Comparison of ENCODE assay signal across 38 cellular contexts in the genomic region with DNA sequence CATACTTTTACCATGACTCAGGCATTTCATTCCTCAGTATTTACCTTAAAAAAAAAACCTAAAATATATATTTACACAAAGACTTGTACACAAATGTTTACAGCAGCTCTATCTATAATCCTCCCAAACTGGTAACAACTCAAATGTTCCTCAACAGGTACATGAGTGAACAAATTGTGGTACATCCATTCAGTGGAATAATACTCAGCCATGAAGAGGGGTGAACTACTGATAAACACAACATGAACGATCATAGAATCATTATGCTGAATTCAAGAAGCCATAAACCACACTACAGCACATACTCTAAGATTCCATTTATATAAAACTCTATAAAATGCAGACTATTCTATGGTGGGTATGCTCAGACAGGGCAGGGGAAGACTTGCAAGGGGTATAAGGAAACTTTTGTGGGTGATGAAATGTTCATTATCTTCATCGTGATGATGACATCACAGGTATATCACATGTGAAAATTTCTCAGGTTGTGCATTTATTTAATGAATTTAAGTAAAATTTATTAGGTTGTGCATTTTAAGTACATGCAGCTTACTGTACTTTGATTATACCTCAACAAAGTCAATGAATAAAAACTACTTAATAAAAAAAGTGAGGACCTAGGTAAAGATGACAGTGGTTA. TPM values are rescaled to one million over a fixed set of nuclear protein-coding genes. Genes with fewer than 3 reads are reported as not detected.
"Had no signal": no experiment of that assay in that cellular context is flagged by ENCODE, and none has a peak within 500 bp of the region (broad histone marks: within the 10 kb centered on the region; RNA-seq: fewer than 3 reads in every experiment).

No MANE protein-coding gene starts in this region.

- FAIRE-seq: bronchial epithelial cell had no signal

- H3K27me3 Mint-ChIP-seq: activated CD4-positive, alpha-beta memory T cell treated with anti-CD3 and anti-CD28 coated beads, Interleukin-2, amount 10 ng/mL, durations not matched to agents 7 days and 5 days; activated CD8-positive, alpha-beta memory T cell treated with anti-CD3 and anti-CD28 coated beads, Interleukin-2, amount 10 ng/mL, durations not matched to agents 7 days and 5 days; activated naive CD4-positive, alpha-beta T cell treated with anti-CD3 and anti-CD28 coated beads, Interleukin-2, amount 10 ng/mL, durations not matched to agents 7 days and 5 days; activated naive CD8-positive, alpha-beta T cell; activated naive CD8-positive, alpha-beta T cell treated with anti-CD3 and anti-CD28 coated beads, Interleukin-2, amount 50 U/mL, for 24 hours had no signal

- H3K4me3 ChIP-seq: Peyer's patch, SJSA1 had no signal

- ATAC-seq: activated CD8-positive, alpha-beta memory T cell treated with anti-CD3 and anti-CD28 coated beads, Interleukin-2, amount 10 ng/mL, durations not matched to agents 7 days and 5 days; activated naive CD8-positive, alpha-beta T cell treated with anti-CD3 and anti-CD28 coated beads, Interleukin-2, amount 50 U/mL, for 24 hours; PC-3 had no signal

- H3K27ac ChIP-seq: Peyer's patch, SJSA1, VCaP had no signal

- H3K27ac Mint-ChIP-seq: activated CD4-positive, alpha-beta memory T cell treated with anti-CD3 and anti-CD28 coated beads, Interleukin-2, amount 10 ng/mL, durations not matched to agents 7 days and 5 days; activated CD8-positive, alpha-beta memory T cell treated with anti-CD3 and anti-CD28 coated beads, Interleukin-2, amount 10 ng/mL, durations not matched to agents 7 days and 5 days; activated naive CD4-positive, alpha-beta T cell treated with anti-CD3 and anti-CD28 coated beads, Interleukin-2, amount 10 ng/mL, durations not matched to agents 7 days and 5 days; brain had no signal

- H3K4me1 ChIP-seq: Peyer's patch had no signal

- H3K36me3 ChIP-seq: Peyer's patch, SJSA1 had no signal

- DNase-seq: activated CD4-positive, alpha-beta memory T cell treated with anti-CD3 and anti-CD28 coated beads, Interleukin-2, amount 10 ng/mL, durations not matched to agents 7 days and 5 days; activated CD4-positive, alpha-beta T cell treated with anti-CD3 and anti-CD28 coated beads for 1 hour; activated CD4-positive, alpha-beta T cell treated with anti-CD3 and anti-CD28 coated beads for 48 hours; activated CD4-positive, CD25-positive, alpha-beta regulatory T cell; activated CD8-positive, alpha-beta memory T cell treated with anti-CD3 and anti-CD28 coated beads for 24 hours; activated CD8-positive, alpha-beta memory T cell treated with anti-CD3 and anti-CD28 coated beads, Interleukin-2, amount 10 ng/mL, durations not matched to agents 7 days and 5 days; activated CD8-positive, alpha-beta memory T cell treated with anti-CD3 and anti-CD28 coated beads, Interleukin-2, amount 50 U/mL, for 48 hours; activated effector memory CD4-positive, alpha-beta T cell treated with Interleukin-2 at 50 U/mL for 16 hours; activated naive CD4-positive, alpha-beta T cell treated with anti-CD3 and anti-CD28 coated beads, Interleukin-2, amount 10 ng/mL, durations not matched to agents 7 days and 5 days; activated naive CD8-positive, alpha-beta T cell treated with anti-CD3 and anti-CD28 coated beads, Interleukin-2, amount 50 U/mL, for 24 hours; activated T-cell treated with anti-CD3 and anti-CD28 coated beads, Interleukin-2, amount 50 U/mL, for 48 hours; anterior cingulate cortex; caudate nucleus; cerebellar nuclear complex; MM.1S; MV-4-11; NCI-H1092; NCI-H1436 treated with DMSO at 0.1 percent for 48 hours; NCI-H1694 treated with DMSO at 0.1 percent for 48 hours; NCI-H2029; NCI-H345; NCI-H526; NCI-H748 treated with DMSO at 0.1 percent for 48 hours; NK-92 treated with Interleukin-12 subunit alpha and Interleukin-12 subunit beta, amount 100 ng/mL, for 24 hours; PC-3; Peyer's patch; RPMI8226; SHP77 treated with DMSO at 0.1 percent for 48 hours; SW 1271; T-helper 1 cell; T-helper 2 cell; T-helper 9 cell had no signal

- H3K9me3 ChIP-seq: Peyer's patch, SJSA1 had no signal

- H3K4me3 Mint-ChIP-seq: activated CD4-positive, alpha-beta memory T cell treated with anti-CD3 and anti-CD28 coated beads, Interleukin-2, amount 10 ng/mL, durations not matched to agents 7 days and 5 days; activated CD8-positive, alpha-beta memory T cell treated with anti-CD3 and anti-CD28 coated beads, Interleukin-2, amount 10 ng/mL, durations not matched to agents 7 days and 5 days; activated naive CD4-positive, alpha-beta T cell treated with anti-CD3 and anti-CD28 coated beads, Interleukin-2, amount 10 ng/mL, durations not matched to agents 7 days and 5 days; activated naive CD8-positive, alpha-beta T cell; activated naive CD8-positive, alpha-beta T cell treated with anti-CD3 and anti-CD28 coated beads, Interleukin-2, amount 50 U/mL, for 24 hours; brain had no signal

- H3K27me3 ChIP-seq: Peyer's patch, SJSA1 had no signal

- H3K36me3 Mint-ChIP-seq: activated naive CD8-positive, alpha-beta T cell; brain had no signal

RNA-seq across cellular contexts. Expression of a gene that starts 31.7 kb away (rescaled TPM):
- total RNA-seq: bronchial epithelial cell, NCI-H460, PC-3, Peyer's patch, SJSA1 had no signal

RNA-seq across cellular contexts. Expression of a gene that starts 53.6 kb away (rescaled TPM):
- total RNA-seq: bronchial epithelial cell, NCI-H460, PC-3, SJSA1 had no signal
